Comparison of ENCODE assay signal across 8 cellular contexts in genomic region chr2:55010149-55010591, GRCh38. TPM values are rescaled to one million over a fixed set of nuclear protein-coding genes. Genes with fewer than 3 reads are reported as not detected.
DNase-seq lines count a peak whose midpoint lies in the region; ATAC-seq and TF ChIP-seq lines count a peak whose summit lies in the region.

No MANE protein-coding gene starts in this region.

- H3K36me3 ChIP-seq in BJ (ENCODE audit: control insufficient read depth, insufficient read depth, low read length) (no peaks in the 10 kb centered on the region), Peyer's patch (no peaks in the 10 kb centered on the region), skeletal muscle tissue (ENCODE audit: control insufficient read depth in 3 of 3, insufficient read depth in 3 of 3, low read length in 3 of 3) (no peaks in the 10 kb centered on the region)

- no peak overlapping the region for H3K4me3 ChIP-seq in BJ (ENCODE audit: low read depth, low read length)
- H3K4me3 ChIP-seq in Peyer's patch: peak overlapping the region in 3 of 4 donors; percentile 19 to 50 (median 50)
- H3K4me3 ChIP-seq in skeletal muscle tissue (ENCODE audit: low read length in 3 of 3): peak overlapping the region; percentile 71 to 94 (median 74)

- peak; percentile 9 for DNase-seq in BJ (ENCODE audit: low read depth)
- peak; percentile 41 to 85 (median 59) for DNase-seq in Peyer's patch
- DNase-seq in amygdala (lab: John Stamatoyannopoulos, UW): peak in 34 of 56 donors; percentile 2 to 74 (median 34)
- DNase-seq in hypothalamus (lab: John Stamatoyannopoulos, UW): peak in 30 of 51 donors; percentile 8 to 75 (median 33)
- no peak for DNase-seq in HK-2 (ENCODE audit: unreplicated experiment)

- H3K9ac ChIP-seq in skeletal muscle tissue (ENCODE audit: low read depth in 1 of 3, low read length in 3 of 3): peak overlapping the region; percentile 76 to 95 (median 82)

- TF ChIP-seq CTCF in BJ (IDR thresholded peaks at IDR 0.05; ENCODE audit: insufficient read depth, low read depth, low read length) (0 out of 2 replicates have a peak, but pooled peaks have one; percentile 4), Peyer's patch (IDR thresholded peaks at IDR 0.05) (no peak)

- POLR2A ChIA-PET in BJ (lab: Charles Lee): no interaction called here

- H3K4me1 ChIP-seq in Peyer's patch: peaks cover 0 to 58% (median 0%) of the 10 kb centered on the region in 4 donors
- peaks cover 6 to 42% (median 7%) of the 10 kb centered on the region in 3 donors for H3K4me1 ChIP-seq in skeletal muscle tissue (ENCODE audit: control insufficient read depth in 3 of 3, insufficient read depth in 3 of 3, low read length in 3 of 3)

- TF ChIP-seq POLR2A in Peyer's patch (IDR thresholded peaks at IDR 0.05): peak; percentile 46 to 88

- H3K27me3 ChIP-seq in BJ (ENCODE audit: control insufficient read depth, insufficient read depth, low read length) (no peaks in the 10 kb centered on the region), Peyer's patch (no peaks in the 10 kb centered on the region), skeletal muscle tissue (ENCODE audit: control insufficient read depth in 3 of 3, insufficient read depth in 3 of 3, low read length in 3 of 3) (no peaks in the 10 kb centered on the region)

- CTCF ChIA-PET in BJ (lab: Yijun Ruan, JAX): interaction anchor here (0.9 to 1.6 kb wide), 6 partner anchors 8 to 102 kb away, joined by 3 to 5 read pairs (median 3); no protein-coding TSS in a partner anchor

- no peaks in the 10 kb centered on the region for H3K9me3 ChIP-seq in Peyer's patch
- no peaks in the 10 kb centered on the region for H3K9me3 ChIP-seq in skeletal muscle tissue (ENCODE audit: control insufficient read depth in 3 of 3, low read length in 3 of 3)

- H3K27ac ChIP-seq in Peyer's patch: peak overlapping the region; percentile 18 to 75 (median 64)
- H3K27ac ChIP-seq in skeletal muscle tissue (ENCODE audit: low read depth, low read length): peak overlapping the region; percentile 85

- peak; percentile 94 for ATAC-seq in GM19025 (IDR thresholded peaks at IDR 0.05; ENCODE audit: low read depth, unreplicated experiment)
- peak; percentile 88 for ATAC-seq in HG03135 (IDR thresholded peaks at IDR 0.05; ENCODE audit: unreplicated experiment)

RNA-seq across cellular contexts. Expression of gene RTN4, which starts 40.1 kb away (rescaled TPM):
- 219 and 400 TPM in 2 replicates for polyA plus RNA-seq in BJ (2011; rRNA removed)
- 204 and 376 TPM in 2 replicates for polyA minus RNA-seq in BJ (2011; rRNA and poly(A)+ RNA removed)
- total RNA-seq in Peyer's patch: 100 to 1,000 TPM; 140 to 313 (median 195) TPM
- total RNA-seq in skeletal muscle tissue: 414 TPM
